Comparison of ENCODE assay signal across 31 cellular contexts in genomic region chr2:173248381-173248780, GRCh38.
"Had no signal": no experiment of that assay in that cellular context is flagged by ENCODE, and none has a peak within 500 bp of the region (broad histone marks: within the 10 kb centered on the region; RNA-seq: fewer than 3 reads in every experiment).

No MANE protein-coding gene starts in this region.

- H3K27ac ChIP-seq: PC-9, WERI-Rb-1 had no signal

- H3K4me1 Mint-ChIP-seq: activated CD4-positive, alpha-beta memory T cell treated with anti-CD3 and anti-CD28 coated beads, Interleukin-2, amount 10 ng/mL, durations not matched to agents 7 days and 5 days; activated CD8-positive, alpha-beta memory T cell treated with anti-CD3 and anti-CD28 coated beads, Interleukin-2, amount 10 ng/mL, durations not matched to agents 7 days and 5 days; activated naive CD4-positive, alpha-beta T cell treated with anti-CD3 and anti-CD28 coated beads, Interleukin-2, amount 10 ng/mL, durations not matched to agents 7 days and 5 days; activated naive CD8-positive, alpha-beta T cell treated with anti-CD3 and anti-CD28 coated beads, Interleukin-2, amount 50 U/mL, for 24 hours had no signal

- H3K27ac Mint-ChIP-seq: activated CD4-positive, alpha-beta memory T cell treated with anti-CD3 and anti-CD28 coated beads, Interleukin-2, amount 10 ng/mL, durations not matched to agents 7 days and 5 days; activated CD8-positive, alpha-beta memory T cell treated with anti-CD3 and anti-CD28 coated beads, Interleukin-2, amount 10 ng/mL, durations not matched to agents 7 days and 5 days; activated naive CD4-positive, alpha-beta T cell treated with anti-CD3 and anti-CD28 coated beads, Interleukin-2, amount 10 ng/mL, durations not matched to agents 7 days and 5 days; activated naive CD8-positive, alpha-beta T cell; activated naive CD8-positive, alpha-beta T cell treated with anti-CD3 and anti-CD28 coated beads, Interleukin-2, amount 50 U/mL, for 24 hours had no signal

- H3K4me3 Mint-ChIP-seq: activated CD4-positive, alpha-beta memory T cell treated with anti-CD3 and anti-CD28 coated beads, Interleukin-2, amount 10 ng/mL, durations not matched to agents 7 days and 5 days; activated CD8-positive, alpha-beta memory T cell treated with anti-CD3 and anti-CD28 coated beads, Interleukin-2, amount 10 ng/mL, durations not matched to agents 7 days and 5 days; activated naive CD4-positive, alpha-beta T cell treated with anti-CD3 and anti-CD28 coated beads, Interleukin-2, amount 10 ng/mL, durations not matched to agents 7 days and 5 days; activated naive CD8-positive, alpha-beta T cell; activated naive CD8-positive, alpha-beta T cell treated with anti-CD3 and anti-CD28 coated beads, Interleukin-2, amount 50 U/mL, for 24 hours had no signal

- H2AFZ ChIP-seq: PC-9 had no signal

- DNase-seq: activated CD4-positive, alpha-beta memory T cell treated with anti-CD3 and anti-CD28 coated beads, Interleukin-2, amount 10 ng/mL, durations not matched to agents 7 days and 5 days; activated CD4-positive, alpha-beta T cell treated with anti-CD3 and anti-CD28 coated beads for 1 hour; activated CD4-positive, alpha-beta T cell treated with anti-CD3 and anti-CD28 coated beads for 48 hours; activated CD4-positive, CD25-positive, alpha-beta regulatory T cell; activated CD8-positive, alpha-beta memory T cell treated with anti-CD3 and anti-CD28 coated beads for 24 hours; activated CD8-positive, alpha-beta memory T cell treated with anti-CD3 and anti-CD28 coated beads, Interleukin-2, amount 10 ng/mL, durations not matched to agents 7 days and 5 days; activated CD8-positive, alpha-beta memory T cell treated with anti-CD3 and anti-CD28 coated beads, Interleukin-2, amount 50 U/mL, for 48 hours; activated effector memory CD4-positive, alpha-beta T cell treated with Interleukin-2 at 50 U/mL for 16 hours; activated naive CD4-positive, alpha-beta T cell treated with anti-CD3 and anti-CD28 coated beads, Interleukin-2, amount 10 ng/mL, durations not matched to agents 7 days and 5 days; activated naive CD8-positive, alpha-beta T cell treated with anti-CD3 and anti-CD28 coated beads, Interleukin-2, amount 50 U/mL, for 24 hours; activated T-cell treated with anti-CD3 and anti-CD28 coated beads, Interleukin-2, amount 50 U/mL, for 48 hours; anterior cingulate cortex; caudate nucleus; cerebellar nuclear complex; NCI-H1092 treated with DMSO at 0.1 percent for 48 hours; NCI-H1417; NCI-H1694; NCI-H1930; NCI-H2081 treated with DMSO at 0.1 percent for 48 hours; NCI-H345; NCI-H524 treated with DMSO at 0.1 percent for 48 hours; NCI-H82; PC-9; Right ventricle myocardium superior; SW 1271; T-helper 1 cell; T-helper 2 cell; T-helper 9 cell; WERI-Rb-1 had no signal

- H3K9me3 Mint-ChIP-seq: activated CD4-positive, alpha-beta memory T cell treated with anti-CD3 and anti-CD28 coated beads, Interleukin-2, amount 10 ng/mL, durations not matched to agents 7 days and 5 days; activated naive CD4-positive, alpha-beta T cell treated with anti-CD3 and anti-CD28 coated beads, Interleukin-2, amount 10 ng/mL, durations not matched to agents 7 days and 5 days; activated naive CD8-positive, alpha-beta T cell treated with anti-CD3 and anti-CD28 coated beads, Interleukin-2, amount 50 U/mL, for 24 hours had no signal

- H3K36me3 Mint-ChIP-seq: activated CD8-positive, alpha-beta memory T cell treated with anti-CD3 and anti-CD28 coated beads, Interleukin-2, amount 10 ng/mL, durations not matched to agents 7 days and 5 days; activated naive CD4-positive, alpha-beta T cell treated with anti-CD3 and anti-CD28 coated beads, Interleukin-2, amount 10 ng/mL, durations not matched to agents 7 days and 5 days; activated naive CD8-positive, alpha-beta T cell; brain had no signal

- ATAC-seq: activated CD8-positive, alpha-beta memory T cell treated with anti-CD3 and anti-CD28 coated beads, Interleukin-2, amount 10 ng/mL, durations not matched to agents 7 days and 5 days; activated naive CD8-positive, alpha-beta T cell treated with anti-CD3 and anti-CD28 coated beads, Interleukin-2, amount 50 U/mL, for 24 hours had no signal

- H3K4me2 ChIP-seq: PC-9 had no signal

- H3K27me3 Mint-ChIP-seq: activated naive CD8-positive, alpha-beta T cell had no signal
